ENCODE assay signal across 8 cellular contexts in genomic region chr9:104868687-104869404, GRCh38. TPM values are rescaled to one million over a fixed set of nuclear protein-coding genes. Genes with fewer than 3 reads are reported as not detected.
DNase-seq lines count a peak whose midpoint lies in the region; ATAC-seq, FAIRE-seq and TF ChIP-seq lines count a peak whose summit lies in the region.

No MANE protein-coding gene starts in this region.

- H3K9me2 ChIP-seq in DOHH2 (replicated peaks; ENCODE audit: control insufficient read depth, low read length), result no peaks in the 10 kb centered on the region

- H3K4me3 ChIP-seq in DOHH2 (ENCODE audit: low read length) (peak overlapping the region; percentile 63), fibroblast of mammary gland (ENCODE audit: control insufficient read depth, low read depth, low read length) (no peak overlapping the region)

- peak overlapping the region; percentile 92 for H3K4me2 ChIP-seq in DOHH2 (ENCODE audit: low read length)

- peak; percentile 90 for ATAC-seq in GM21619 (IDR thresholded peaks at IDR 0.05; ENCODE audit: unreplicated experiment)

- peaks cover 66% of the 10 kb centered on the region for H3K36me3 ChIP-seq in DOHH2 (ENCODE audit: control insufficient read depth, low read length)

- in situ Hi-C loops in SK-MEL-5 (cut with HindIII; ENCODE audit: low pct_unique_long_range_greater_than_20kb, low sequenced_read_pairs), result no loop called here

- DNase-seq in HTR-8/SVneo (ENCODE audit: insufficient read length, low spot score), result peak; percentile 87
- peak; percentile 43 for DNase-seq in SK-MEL-5 (ENCODE audit: low read depth, low spot score)
- peak; percentile 92 for DNase-seq in fibroblast of mammary gland (ENCODE audit: low read depth)
- peak; percentile 87 for DNase-seq in non-pigmented ciliary epithelial cell (ENCODE audit: low read depth)
- DNase-seq in NK-92 (lab: John Stamatoyannopoulos, UW; ENCODE audit: unreplicated experiment), result no peak
- no peak for DNase-seq in NCI-H1694 treated with DMSO at 0.1 percent for 48 hours (lab: John Stamatoyannopoulos, UW)

- no peak for FAIRE-seq in HTR-8/SVneo (lab: Jason Lieb, UNC)

- H3K9me3 ChIP-seq in DOHH2 (ENCODE audit: control insufficient read depth, insufficient read depth, low read length), result no peaks in the 10 kb centered on the region

- H3F3A ChIP-seq in DOHH2 (ENCODE audit: control insufficient read depth, insufficient read depth), result peaks cover 18% of the 10 kb centered on the region

- TF ChIP-seq CTCF in DOHH2 (IDR thresholded peaks at IDR 0.05; ENCODE audit: low read depth, low read length, poor library complexity, severe bottlenecking) (no peak), fibroblast of mammary gland (conservative IDR thresholded peaks at IDR 0.05; ENCODE audit: control insufficient read depth, insufficient read depth, low read depth, low read length) (no peak)

- H3K27ac ChIP-seq in DOHH2 (ENCODE audit: low read depth, low read length), result peak overlapping the region; percentile 92

- peaks cover 97% of the 10 kb centered on the region for H3K4me1 ChIP-seq in DOHH2 (ENCODE audit: control insufficient read depth, low read length)

- H3K79me2 ChIP-seq in DOHH2 (ENCODE audit: control insufficient read depth, low read length), result peaks cover 22% of the 10 kb centered on the region

- no peaks in the 10 kb centered on the region for H4K20me1 ChIP-seq in DOHH2 (ENCODE audit: control insufficient read depth, insufficient read depth, low read depth, low read length)

- no peaks in the 10 kb centered on the region for H3K27me3 ChIP-seq in DOHH2 (ENCODE audit: control insufficient read depth, low read length)

RNA-seq across cellular contexts. Expression of gene ABCA1, which starts 59.1 kb away (rescaled TPM):
- total RNA-seq in SK-MEL-5 (2014; rRNA removed; shearing (Covaris generic)), result 11.0 and 12.2 TPM in 2 replicates
- polyA plus RNA-seq in SK-MEL-5 (2015; cell fraction: cytosol; rRNA removed), result 8.4 and 11.3 TPM in 2 replicates
- 17.9 and 21.2 TPM in 2 replicates for polyA plus RNA-seq in SK-MEL-5 (2015; cell fraction: nucleus; rRNA removed)

Comparison
In these comparisons a context has a peak if more than half of its experiments do, and no peak if none do; other contexts are left out.
1. DNase-seq: peak in HTR-8/SVneo (single experiment), SK-MEL-5 (single experiment), fibroblast of mammary gland (single experiment) and non-pigmented ciliary epithelial cell (single experiment); none in NK-92 (single experiment) and NCI-H1694 treated with DMSO at 0.1 percent for 48 hours (single experiment).